1 cellular context compared by ENCODE assay signal in genomic region chr5:28779161-28779754, GRCh38.
TF ChIP-seq lines count a peak whose summit lies in the region.

No MANE protein-coding gene starts in this region.

TF ChIP-seq in H1, 55 proteins besides CTCF, POLR2A, EP300 and RAD21 (continued from another document):
- TF ChIP-seq CHD7 (IDR thresholded peaks at IDR 0.05; ENCODE audit: insufficient replicate concordance, low read length) (no peak), GTF2F1 (IDR thresholded peaks at IDR 0.05; ENCODE audit: borderline replicate concordance, low read depth, low read length) (no peak), CBX8 (IDR thresholded peaks at IDR 0.05; ENCODE audit: borderline replicate concordance, low read depth, low read length) (no peak), TAF1 (IDR thresholded peaks at IDR 0.05; ENCODE audit: low read depth, low read length) (no peak), TEAD4 (IDR thresholded peaks at IDR 0.05; ENCODE audit: low read depth, low read length) (no peak), CBX5 (IDR thresholded peaks at IDR 0.05; ENCODE audit: low read depth, low read length) (no peak), SRF (IDR thresholded peaks at IDR 0.05; ENCODE audit: low read depth, low read length) (no peak), TBP (IDR thresholded peaks at IDR 0.05; ENCODE audit: low read depth, low read length) (no peak), CHD2 (IDR thresholded peaks at IDR 0.05; ENCODE audit: low read length) (no peak), SP1 (IDR thresholded peaks at IDR 0.05; ENCODE audit: low read depth, low read length) (no peak)
